In genomic region chr6:131656667-131657066, GRCh38 we compare ENCODE assay signal across 2 cellular contexts.
TF ChIP-seq lines count a peak whose summit lies in the region.

No MANE protein-coding gene starts in this region.

TF ChIP-seq in HepG2, 621 proteins besides CTCF, POLR2A, EP300 and RAD21:
- no peak for TF ChIP-seq GATAD1 (CRISPR knock-in tag; IDR thresholded peaks at IDR 0.05)
- TF ChIP-seq MAFF (IDR thresholded peaks at IDR 0.05; ENCODE audit: low read depth, low read length) = peak; percentile 36; the same call in 1 of the 2 replicates
- no peak for TF ChIP-seq GABPB1 (CRISPR knock-in tag; IDR thresholded peaks at IDR 0.05)
- no peak for TF ChIP-seq FLYWCH1 (CRISPR knock-in tag; IDR thresholded peaks at IDR 0.05)
- TF ChIP-seq MAFK (conservative IDR thresholded peaks at IDR 0.05 in 1 of 2, IDR thresholded peaks at IDR 0.05 in 1 of 2; ENCODE audit: low read length in 2 of 2) = peak in 1 of 2 experiments; percentile 51; a peak in 2 of 4 replicates
- TF ChIP-seq ZNF614 (CRISPR knock-in tag; IDR thresholded peaks at IDR 0.05; ENCODE audit: borderline replicate concordance) = no peak
- TF ChIP-seq MIER3 (CRISPR knock-in tag; IDR thresholded peaks at IDR 0.05; ENCODE audit: borderline replicate concordance) = no peak
- no peak for TF ChIP-seq ZNF101 (CRISPR knock-in tag; IDR thresholded peaks at IDR 0.05; ENCODE audit: borderline replicate concordance, low read depth)
- no peak for TF ChIP-seq ZNF570 (CRISPR knock-in tag; IDR thresholded peaks at IDR 0.05; ENCODE audit: borderline replicate concordance)
- TF ChIP-seq SRSF1 (optimal IDR thresholded peaks at IDR 0.05; ENCODE audit: low read depth, low read length) = no peak
- TF ChIP-seq PBX3 (CRISPR knock-in tag; IDR thresholded peaks at IDR 0.05; ENCODE audit: borderline replicate concordance) = no peak
- no peak for TF ChIP-seq ZBTB7A (CRISPR knock-in tag; IDR thresholded peaks at IDR 0.05)
- no peak for TF ChIP-seq YY1 (IDR thresholded peaks at IDR 0.05; ENCODE audit: insufficient read depth, insufficient replicate concordance, low read depth, low read length)
- TF ChIP-seq ZNF207 (IDR thresholded peaks at IDR 0.05; ENCODE audit: borderline replicate concordance) = no peak

TF ChIP-seq in IMR-90, 13 proteins besides CTCF, POLR2A, EP300 and RAD21:
- 0 out of 2 replicates have a peak, but pooled peaks have one; percentile 2 for TF ChIP-seq MAFK (IDR thresholded peaks at IDR 0.05; ENCODE audit: low read depth, low read length)
- TF ChIP-seq MAZ (IDR thresholded peaks at IDR 0.05; ENCODE audit: borderline replicate concordance, low read depth, low read length) = no peak
